In genomic region chr1:151289991-151290708, GRCh38 we compare ENCODE assay signal across 17 cellular contexts. TPM values are rescaled to one million over a fixed set of nuclear protein-coding genes. Genes with fewer than 3 reads are reported as not detected.
DNase-seq lines count a peak whose midpoint lies in the region; ATAC-seq and TF ChIP-seq lines count a peak whose summit lies in the region.
"Had no signal": no experiment of that assay in that cellular context is flagged by ENCODE, and none has a peak within 500 bp of the region (broad histone marks: within the 10 kb centered on the region; RNA-seq: fewer than 3 reads in every experiment).

No MANE protein-coding gene starts in this region.

- H4K20me1 ChIP-seq in neural progenitor cell (ENCODE audit: low read depth) (peaks cover 44% of the 10 kb centered on the region), Karpas-422 (ENCODE audit: insufficient read depth, low read depth, low read length) (0 out of 2 replicates have a peak, but pooled peaks cover 4% of the 10 kb centered on the region)

- H3K4me3 ChIP-seq in neural progenitor cell (no peak overlapping the region), esophagus muscularis mucosa (no peak overlapping the region), Karpas-422 (ENCODE audit: low read length) (no peak overlapping the region)
- H3K4me3 ChIP-seq: colonic mucosa had no signal

- peaks cover 33% of the 10 kb centered on the region for H3F3A ChIP-seq in neural progenitor cell (ENCODE audit: low read depth)

- H3K27me3 ChIP-seq in neural progenitor cell (no peaks in the 10 kb centered on the region), esophagus muscularis mucosa (no peaks in the 10 kb centered on the region), Karpas-422 (ENCODE audit: low read length) (no peaks in the 10 kb centered on the region)
- H3K27me3 ChIP-seq: colonic mucosa had no signal

- H3K27me3 Mint-ChIP-seq in activated CD4-positive, alpha-beta T cell treated with anti-CD3 and anti-CD28 coated beads for 36 hours: no peaks in the 10 kb centered on the region
- H3K27me3 Mint-ChIP-seq in central memory CD8-positive, alpha-beta T cell: no peaks in the 10 kb centered on the region
- peaks cover 13% of the 10 kb centered on the region for H3K27me3 Mint-ChIP-seq in neural progenitor cell (ENCODE audit: insufficient read depth, low read depth)
- H3K27me3 Mint-ChIP-seq: activated B cell treated with CpG ODN at 0.5 μM for 24 hours had no signal

- in situ Hi-C loops in GM18951 (cut with MboI; ENCODE audit: low sequenced_read_pairs, unreplicated experiment): no loop called here

- CTCF ChIA-PET in activated CD4-positive, alpha-beta T cell treated with anti-CD3 and anti-CD28 coated beads for 36 hours (lab: Charles Lee): interaction anchor here (0.7 kb wide), 1 partner anchor 50 kb away, joined by 5 read pairs; no protein-coding TSS in a partner anchor

- no peak overlapping the region for H3K4me3 Mint-ChIP-seq in activated CD4-positive, alpha-beta T cell treated with anti-CD3 and anti-CD28 coated beads for 36 hours
- no peak overlapping the region for H3K4me3 Mint-ChIP-seq in central memory CD8-positive, alpha-beta T cell
- H3K4me3 Mint-ChIP-seq in neural progenitor cell: no peak overlapping the region
- H3K4me3 Mint-ChIP-seq: activated B cell treated with CpG ODN at 0.5 μM for 24 hours had no signal

- H3K36me3 ChIP-seq in neural progenitor cell (no peaks in the 10 kb centered on the region), esophagus muscularis mucosa (peaks cover 86 to 100% (median 99%) of the 10 kb centered on the region in 4 donors), Karpas-422 (ENCODE audit: insufficient read depth, low read length) (peaks cover 29% of the 10 kb centered on the region)

- H3K27ac ChIP-seq in neural progenitor cell: peak overlapping the region; percentile 25
- H3K27ac ChIP-seq in esophagus muscularis mucosa (replicated peaks in 1 of 4): no peak overlapping the region
- H3K27ac ChIP-seq in Karpas-422 (ENCODE audit: low read length): no peak overlapping the region
- H3K27ac ChIP-seq: colonic mucosa had no signal

- peak; percentile 8 for ATAC-seq in activated CD4-positive, alpha-beta T cell treated with anti-CD3 and anti-CD28 coated beads for 36 hours
- no peak for ATAC-seq in central memory CD8-positive, alpha-beta T cell (replicated peaks; ENCODE audit: extremely low read depth, poor library complexity, severe bottlenecking)
- no peak for ATAC-seq in HG02938 (IDR thresholded peaks at IDR 0.05; ENCODE audit: unreplicated experiment)

- peak overlapping the region; percentile 8 for H3K27ac Mint-ChIP-seq in activated CD4-positive, alpha-beta T cell treated with anti-CD3 and anti-CD28 coated beads for 36 hours
- peak overlapping the region; percentile 73 for H3K27ac Mint-ChIP-seq in central memory CD8-positive, alpha-beta T cell (ENCODE audit: low read depth)
- H3K27ac Mint-ChIP-seq in neural progenitor cell: no peak overlapping the region
- H3K27ac Mint-ChIP-seq: activated B cell treated with CpG ODN at 0.5 μM for 24 hours had no signal

- H3K4me2 ChIP-seq in neural progenitor cell (no peak overlapping the region), Karpas-422 (ENCODE audit: low read depth, low read length, poor library complexity, severe bottlenecking) (no peak overlapping the region)

- H2AFZ ChIP-seq in neural progenitor cell (replicated peaks) (no peak overlapping the region), Karpas-422 (ENCODE audit: low read length) (no peak overlapping the region)

- TF ChIP-seq CTCF in neural progenitor cell (IDR thresholded peaks at IDR 0.05) (no peak), esophagus muscularis mucosa (IDR thresholded peaks at IDR 0.05) (no peak)

- H3K36me3 Mint-ChIP-seq in activated CD4-positive, alpha-beta T cell treated with anti-CD3 and anti-CD28 coated beads for 36 hours (ENCODE audit: low read depth): peaks cover 44% of the 10 kb centered on the region
- peaks cover 39% of the 10 kb centered on the region for H3K36me3 Mint-ChIP-seq in central memory CD8-positive, alpha-beta T cell (ENCODE audit: insufficient read depth)
- peaks cover 24% of the 10 kb centered on the region for H3K36me3 Mint-ChIP-seq in neural progenitor cell

- H3K4me1 ChIP-seq in neural progenitor cell (peaks cover 20% of the 10 kb centered on the region), esophagus muscularis mucosa (peaks cover 0 to 28% (median 6%) of the 10 kb centered on the region in 4 donors), Karpas-422 (ENCODE audit: low read length) (no peaks in the 10 kb centered on the region)
- H3K4me1 ChIP-seq: colonic mucosa had no signal

- 80% methylated on average over 15 of the region's 21 CpGs for WGBS in esophagus muscularis mucosa

- POLR2A ChIA-PET in activated CD4-positive, alpha-beta T cell treated with anti-CD3 and anti-CD28 coated beads for 36 hours (lab: Charles Lee): interaction anchor here (0.6 kb wide), 1 partner anchor 10 kb away, joined by 3 read pairs; no protein-coding TSS in a partner anchor

- no peak for DNase-seq in activated CD4-positive, alpha-beta T cell treated with anti-CD3 and anti-CD28 coated beads for 36 hours
- DNase-seq in activated CD4-positive, alpha-beta T cell treated with anti-CD3 and anti-CD28 coated beads, Interleukin-2, amount 50 U/mL, for 48 hours: no peak
- DNase-seq in central memory CD8-positive, alpha-beta T cell (ENCODE audit: low spot score in 2 of 2): no peak
- no peak for DNase-seq in neural progenitor cell (ENCODE audit: low spot score)
- no peak for DNase-seq in esophagus muscularis mucosa (ENCODE audit: extremely low spot score)
- no peak for DNase-seq in Karpas-422
- DNase-seq: activated B cell treated with CpG ODN at 0.5 μM for 24 hours, activated gamma-delta T cell treated with Interleukin-2 at 50 U/mL for 16 hours, colonic mucosa, DMS79 treated with DMSO at 0.1 percent for 48 hours, kidney glomerular epithelial cell, mesendoderm, NCI-H1092 treated with DMSO at 0.1 percent for 48 hours, NCI-H524, T-helper 2 cell had no signal

- TF ChIP-seq EP300 in esophagus muscularis mucosa (IDR thresholded peaks at IDR 0.05): no peak

- H3K79me2 ChIP-seq in neural progenitor cell (ENCODE audit: low read depth): peaks cover 13% of the 10 kb centered on the region
- H3K79me2 ChIP-seq in Karpas-422 (ENCODE audit: low read length): peaks cover 12% of the 10 kb centered on the region

- no peaks in the 10 kb centered on the region for H3K9me2 ChIP-seq in Karpas-422 (replicated peaks; ENCODE audit: insufficient read depth, low read length)

- TF ChIP-seq POLR2A in GM18951 (IDR thresholded peaks at IDR 0.05; ENCODE audit: extremely low read depth, insufficient read depth, insufficient read length) (peak; percentile 31), esophagus muscularis mucosa (IDR thresholded peaks at IDR 0.05; ENCODE audit: low read depth) (no peak)

- no peaks in the 10 kb centered on the region for H3K9me3 Mint-ChIP-seq in activated CD4-positive, alpha-beta T cell treated with anti-CD3 and anti-CD28 coated beads for 36 hours (ENCODE audit: low read depth)
- H3K9me3 Mint-ChIP-seq in central memory CD8-positive, alpha-beta T cell: no peaks in the 10 kb centered on the region
- H3K9me3 Mint-ChIP-seq in neural progenitor cell: no peaks in the 10 kb centered on the region
- H3K9me3 Mint-ChIP-seq: activated B cell treated with CpG ODN at 0.5 μM for 24 hours had no signal

- H3K9ac ChIP-seq in neural progenitor cell (no peak overlapping the region), Karpas-422 (ENCODE audit: low read length) (no peak overlapping the region)

- no peaks in the 10 kb centered on the region for H3K4me1 Mint-ChIP-seq in activated CD4-positive, alpha-beta T cell treated with anti-CD3 and anti-CD28 coated beads for 36 hours
- H3K4me1 Mint-ChIP-seq in central memory CD8-positive, alpha-beta T cell: peaks cover 23% of the 10 kb centered on the region
- peaks cover 5% of the 10 kb centered on the region for H3K4me1 Mint-ChIP-seq in neural progenitor cell

- H3K9me3 ChIP-seq in neural progenitor cell (ENCODE audit: low read depth) (no peaks in the 10 kb centered on the region), esophagus muscularis mucosa (no peaks in the 10 kb centered on the region), Karpas-422 (ENCODE audit: low read length) (no peaks in the 10 kb centered on the region)
- H3K9me3 ChIP-seq: colonic mucosa had no signal

- intact Hi-C loops in activated CD4-positive, alpha-beta T cell treated with anti-CD3 and anti-CD28 coated beads for 36 hours (cut with DNase I, micrococcal nuclease): no loop called here
- intact Hi-C loops in esophagus muscularis mucosa (cut with DNase I): no loop called here

RNA-seq across cellular contexts. Expression of gene ZNF687, which starts 8.1 kb away (rescaled TPM):
- total RNA-seq in activated CD4-positive, alpha-beta T cell treated with anti-CD3 and anti-CD28 coated beads for 36 hours: 10 to 100 TPM; 27.2 to 30.1 TPM
- total RNA-seq in neural progenitor cell (ENCODE audit: low replicate concordance): 20.2 and 43.1 TPM in 2 replicates
- 10 to 100 TPM; 16.6 to 28.6 (median 23.1) TPM for total RNA-seq in esophagus muscularis mucosa
- 21.3 and 33.5 TPM in 2 replicates for total RNA-seq in Karpas-422 (2014; rRNA removed; shearing (Covaris generic); ENCODE audit: low replicate concordance)

RNA-seq across cellular contexts. Expression of gene PSMD4, which starts 35.6 kb away (rescaled TPM):
- total RNA-seq in activated CD4-positive, alpha-beta T cell treated with anti-CD3 and anti-CD28 coated beads for 36 hours: 100 to 1,000 TPM; 187 to 243 TPM
- total RNA-seq in neural progenitor cell (ENCODE audit: low replicate concordance) (123 and 162 TPM in 2 replicates), esophagus muscularis mucosa (100 to 1,000 TPM; 157 to 195 (median 176) TPM)
- total RNA-seq in Karpas-422 (2014; rRNA removed; shearing (Covaris generic); ENCODE audit: low replicate concordance): 99.7 and 167 TPM in 2 replicates

RNA-seq across cellular contexts. Expression of gene PI4KB, which starts 37.1 kb away (rescaled TPM):
- total RNA-seq in activated CD4-positive, alpha-beta T cell treated with anti-CD3 and anti-CD28 coated beads for 36 hours: 10 to 100 TPM; 53.0 to 54.5 TPM
- total RNA-seq in neural progenitor cell (ENCODE audit: low replicate concordance) (19.0 and 33.5 TPM in 2 replicates), esophagus muscularis mucosa (10 to 100 TPM; 54.8 to 79.5 (median 68.9) TPM)
- 29.4 and 42.6 TPM in 2 replicates for total RNA-seq in Karpas-422 (2014; rRNA removed; shearing (Covaris generic); ENCODE audit: low replicate concordance)

RNA-seq across cellular contexts. Expression of gene RFX5, which starts 56.9 kb away (rescaled TPM):
- 10 to 100 TPM; 47.6 to 50.4 TPM for total RNA-seq in activated CD4-positive, alpha-beta T cell treated with anti-CD3 and anti-CD28 coated beads for 36 hours
- total RNA-seq in neural progenitor cell (ENCODE audit: low replicate concordance): 87.5 and 108 TPM in 2 replicates
- 10 to 100 TPM; 40.3 to 50.3 (median 45.0) TPM for total RNA-seq in esophagus muscularis mucosa
- total RNA-seq in Karpas-422 (2014; rRNA removed; shearing (Covaris generic); ENCODE audit: low replicate concordance): 101 and 159 TPM in 2 replicates
